In the genomic region with DNA sequence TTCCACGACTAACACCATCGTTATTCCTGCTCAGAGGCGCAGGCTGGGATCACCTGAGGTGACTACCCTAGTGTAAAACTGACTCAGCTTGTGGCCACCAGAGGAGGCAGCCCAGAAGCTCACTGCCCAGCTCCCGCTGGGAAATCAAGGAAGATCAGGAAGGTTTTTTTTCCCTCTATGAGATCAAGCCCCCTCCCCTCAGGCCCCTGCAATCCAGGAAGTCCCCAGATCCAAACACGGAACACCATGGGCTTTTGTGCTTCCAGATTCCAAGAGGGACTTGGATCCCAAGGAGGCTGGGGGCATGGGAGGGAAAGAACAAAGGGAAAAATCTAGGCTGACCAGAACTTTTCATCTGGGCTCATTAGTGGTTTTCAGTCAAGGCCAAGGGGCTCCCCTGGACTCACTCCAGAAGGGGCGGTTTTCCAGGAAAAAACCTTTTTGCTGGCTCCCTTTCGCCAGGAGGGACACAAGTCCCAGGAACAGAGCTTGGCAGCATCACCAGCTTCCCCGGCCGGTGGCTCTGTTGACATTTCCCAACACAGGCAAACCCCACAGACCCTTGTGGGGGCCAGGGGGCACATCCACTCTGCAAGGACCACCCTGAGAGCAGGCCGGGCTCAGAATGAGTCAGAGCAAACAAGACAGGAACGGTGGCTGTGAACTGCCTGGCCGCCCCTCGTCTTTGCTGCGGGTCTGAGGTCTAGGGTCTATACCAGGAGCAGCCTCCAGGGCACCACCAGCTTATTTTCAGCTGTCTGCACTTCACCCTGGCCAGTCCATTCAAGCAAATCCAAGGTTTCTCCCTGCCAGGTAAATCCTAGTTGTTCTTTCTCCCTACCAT, we compare ENCODE assay signal across 1 cellular context.
TF ChIP-seq lines count a peak whose summit lies in the region.

No MANE protein-coding gene starts in this region.

TF ChIP-seq in A549, 52 proteins besides CTCF, POLR2A, EP300 and RAD21 (continued from another document):
- no peak for TF ChIP-seq E2F6 (IDR thresholded peaks at IDR 0.05; ENCODE audit: borderline replicate concordance, low read depth)
- TF ChIP-seq EHF (CRISPR knock-in tag; IDR thresholded peaks at IDR 0.05), result no peak
- TF ChIP-seq HOXB5 (CRISPR knock-in tag; IDR thresholded peaks at IDR 0.05), result 0 out of 2 replicates have a peak, but pooled peaks have one; percentile 25
- TF ChIP-seq, protein P1, sequence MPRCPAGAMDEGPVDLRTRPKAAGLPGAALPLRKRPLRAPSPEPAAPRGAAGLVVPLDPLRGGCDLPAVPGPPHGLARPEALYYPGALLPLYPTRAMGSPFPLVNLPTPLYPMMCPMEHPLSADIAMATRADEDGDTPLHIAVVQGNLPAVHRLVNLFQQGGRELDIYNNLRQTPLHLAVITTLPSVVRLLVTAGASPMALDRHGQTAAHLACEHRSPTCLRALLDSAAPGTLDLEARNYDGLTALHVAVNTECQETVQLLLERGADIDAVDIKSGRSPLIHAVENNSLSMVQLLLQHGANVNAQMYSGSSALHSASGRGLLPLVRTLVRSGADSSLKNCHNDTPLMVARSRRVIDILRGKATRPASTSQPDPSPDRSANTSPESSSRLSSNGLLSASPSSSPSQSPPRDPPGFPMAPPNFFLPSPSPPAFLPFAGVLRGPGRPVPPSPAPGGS (IDR thresholded peaks at IDR 0.05), result 0 out of 3 replicates have a peak, but pooled peaks have one; percentile 34
- no peak for TF ChIP-seq PHF8 (IDR thresholded peaks at IDR 0.05; ENCODE audit: borderline replicate concordance, low read depth)
- TF ChIP-seq CBX2 (IDR thresholded peaks at IDR 0.05; ENCODE audit: borderline replicate concordance, low read depth), result no peak
- TF ChIP-seq FOXS1 (CRISPR knock-in tag; IDR thresholded peaks at IDR 0.05), result no peak
- TF ChIP-seq RFX5 (IDR thresholded peaks at IDR 0.05), result no peak
- TF ChIP-seq HDAC2 (IDR thresholded peaks at IDR 0.05), result no peak
- TF ChIP-seq NPAS2 (CRISPR knock-in tag; IDR thresholded peaks at IDR 0.05; ENCODE audit: borderline replicate concordance), result no peak
- TF ChIP-seq HOXB13 (CRISPR knock-in tag; IDR thresholded peaks at IDR 0.05; ENCODE audit: low read depth), result no peak
- TF ChIP-seq KDM1A (IDR thresholded peaks at IDR 0.05; ENCODE audit: low read depth), result no peak
- TF ChIP-seq RNF2 (IDR thresholded peaks at IDR 0.05; ENCODE audit: borderline replicate concordance, low read depth), result no peak
- TF ChIP-seq BHLHE40 (IDR thresholded peaks at IDR 0.05; ENCODE audit: low read depth, low read length), result no peak
